ENCODE assay signal across 1 cellular context in genomic region chr16:4574919-4575705, GRCh38.
A peak's percentile ranks its signal among the peaks of the same experiment; 100 is the strongest.
TF ChIP-seq lines count a peak whose summit lies in the region.

No MANE protein-coding gene starts in this region.

TF ChIP-seq in Ishikawa, 13 proteins besides CTCF, POLR2A, EP300 and RAD21 (continued from another document):
- TF ChIP-seq, protein P1, sequence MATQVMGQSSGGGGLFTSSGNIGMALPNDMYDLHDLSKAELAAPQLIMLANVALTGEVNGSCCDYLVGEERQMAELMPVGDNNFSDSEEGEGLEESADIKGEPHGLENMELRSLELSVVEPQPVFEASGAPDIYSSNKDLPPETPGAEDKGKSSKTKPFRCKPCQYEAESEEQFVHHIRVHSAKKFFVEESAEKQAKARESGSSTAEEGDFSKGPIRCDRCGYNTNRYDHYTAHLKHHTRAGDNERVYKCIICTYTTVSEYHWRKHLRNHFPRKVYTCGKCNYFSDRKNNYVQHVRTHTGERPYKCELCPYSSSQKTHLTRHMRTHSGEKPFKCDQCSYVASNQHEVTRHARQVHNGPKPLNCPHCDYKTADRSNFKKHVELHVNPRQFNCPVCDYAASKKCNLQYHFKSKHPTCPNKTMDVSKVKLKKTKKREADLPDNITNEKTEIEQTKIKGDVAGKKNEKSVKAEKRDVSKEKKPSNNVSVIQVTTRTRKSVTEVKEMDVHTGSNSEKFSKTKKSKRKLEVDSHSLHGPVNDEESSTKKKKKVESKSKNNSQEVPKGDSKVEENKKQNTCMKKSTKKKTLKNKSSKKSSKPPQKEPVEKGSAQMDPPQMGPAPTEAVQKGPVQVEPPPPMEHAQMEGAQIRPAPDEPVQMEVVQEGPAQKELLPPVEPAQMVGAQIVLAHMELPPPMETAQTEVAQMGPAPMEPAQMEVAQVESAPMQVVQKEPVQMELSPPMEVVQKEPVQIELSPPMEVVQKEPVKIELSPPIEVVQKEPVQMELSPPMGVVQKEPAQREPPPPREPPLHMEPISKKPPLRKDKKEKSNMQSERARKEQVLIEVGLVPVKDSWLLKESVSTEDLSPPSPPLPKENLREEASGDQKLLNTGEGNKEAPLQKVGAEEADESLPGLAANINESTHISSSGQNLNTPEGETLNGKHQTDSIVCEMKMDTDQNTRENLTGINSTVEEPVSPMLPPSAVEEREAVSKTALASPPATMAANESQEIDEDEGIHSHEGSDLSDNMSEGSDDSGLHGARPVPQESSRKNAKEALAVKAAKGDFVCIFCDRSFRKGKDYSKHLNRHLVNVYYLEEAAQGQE (IDR thresholded peaks at IDR 0.05; ENCODE audit: low read depth): no peak
- TF ChIP-seq, protein P2, sequence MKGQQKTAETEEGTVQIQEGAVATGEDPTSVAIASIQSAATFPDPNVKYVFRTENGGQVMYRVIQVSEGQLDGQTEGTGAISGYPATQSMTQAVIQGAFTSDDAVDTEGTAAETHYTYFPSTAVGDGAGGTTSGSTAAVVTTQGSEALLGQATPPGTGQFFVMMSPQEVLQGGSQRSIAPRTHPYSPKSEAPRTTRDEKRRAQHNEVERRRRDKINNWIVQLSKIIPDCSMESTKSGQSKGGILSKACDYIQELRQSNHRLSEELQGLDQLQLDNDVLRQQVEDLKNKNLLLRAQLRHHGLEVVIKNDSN (IDR thresholded peaks at IDR 0.05): peak; percentile 37; the same call in 1 of the 2 replicates
- TF ChIP-seq CREB1 (IDR thresholded peaks at IDR 0.05; ENCODE audit: low read depth): no peak
